Comparison of ENCODE assay signal across 29 cellular contexts in genomic region chrX:17031827-17032226, GRCh38.
DNase-seq lines count a peak whose midpoint lies in the region; ATAC-seq and TF ChIP-seq lines count a peak whose summit lies in the region.
"Had no signal": no experiment of that assay in that cellular context is flagged by ENCODE, and none has a peak within 500 bp of the region (broad histone marks: within the 10 kb centered on the region; RNA-seq: fewer than 3 reads in every experiment).

No MANE protein-coding gene starts in this region.

- ATAC-seq in thoracic aorta (ENCODE audit: insufficient number of reproducible peaks, low FRiP score, low read depth) (no peak), GM18909 (IDR thresholded peaks at IDR 0.05; ENCODE audit: poor library complexity, unreplicated experiment) (no peak)
- ATAC-seq: activated T-cell treated with anti-CD3 and anti-CD28 coated beads, Interleukin-2, amount 50 U/mL, for 4 hours; CD8-positive, alpha-beta T cell; left colon had no signal

- TF ChIP-seq CTCF in dorsolateral prefrontal cortex (IDR thresholded peaks at IDR 0.05 in 54 of 56, conservative IDR thresholded peaks at IDR 0.05 in 2 of 56; ENCODE audit: low read depth in 1 of 56, partially characterized antibody in 56 of 56) (no peak), thoracic aorta (IDR thresholded peaks at IDR 0.05) (no peak)

- no peak overlapping the region for H3K4me3 ChIP-seq in SJCRH30
- H3K4me3 ChIP-seq in dorsolateral prefrontal cortex, result no peak overlapping the region
- no peak overlapping the region for H3K4me3 ChIP-seq in thoracic aorta
- H3K4me3 ChIP-seq: gastrocnemius medialis, vagina had no signal

- no peaks in the 10 kb centered on the region for H3K9me3 Mint-ChIP-seq in activated T-helper 1 cell treated with anti-CD3 and anti-CD28 coated beads, Interleukin-12 subunit alpha, Interleukin-12 subunit beta, Interleukin-2, Interleukin-4 antibody, amounts not matched to agents 30 ng/mL and 10 ng/mL and 1 ng/mL, durations not matched to agents 14 hours and 24 hours and 36 hours
- H3K9me3 Mint-ChIP-seq: activated naive CD8-positive, alpha-beta T cell treated with anti-CD3 and anti-CD28 coated beads, Interleukin-2, amount 10 ng/mL, durations not matched to agents 7 days and 5 days; activated T-cell treated with anti-CD3 and anti-CD28 coated beads, Interleukin-2, amount 50 U/mL, for 4 hours; brain; CD8-positive, alpha-beta T cell; immature natural killer cell; naive B cell; T-helper 1 cell treated with Interleukin-12 subunit alpha and Interleukin-12 subunit beta and Interleukin-4 antibody, amounts not matched to agents 30 μg/mL and 1 μg/mL, for 36 hours had no signal

- H3K9me3 ChIP-seq in SJCRH30 (replicated peaks) (no peaks in the 10 kb centered on the region), thoracic aorta (no peaks in the 10 kb centered on the region)
- H3K9me3 ChIP-seq: BE2C, gastrocnemius medialis, neutrophil, vagina had no signal

- H3K27me3 ChIP-seq in SJCRH30 (no peaks in the 10 kb centered on the region), dorsolateral prefrontal cortex (peaks cover 0 to 55% (median 8%) of the 10 kb centered on the region in 45 donors), thoracic aorta (replicated peaks; ENCODE audit: insufficient read depth) (no peaks in the 10 kb centered on the region)
- H3K27me3 ChIP-seq: BE2C, gastrocnemius medialis, neutrophil, vagina had no signal

- H3K4me1 Mint-ChIP-seq in activated T-helper 1 cell treated with anti-CD3 and anti-CD28 coated beads, Interleukin-12 subunit alpha, Interleukin-12 subunit beta, Interleukin-2, Interleukin-4 antibody, amounts not matched to agents 30 ng/mL and 10 ng/mL and 1 ng/mL, durations not matched to agents 14 hours and 24 hours and 36 hours (ENCODE audit: low read depth), result no peaks in the 10 kb centered on the region
- H3K4me1 Mint-ChIP-seq: activated naive CD8-positive, alpha-beta T cell treated with anti-CD3 and anti-CD28 coated beads, Interleukin-2, amount 10 ng/mL, durations not matched to agents 7 days and 5 days; immature natural killer cell had no signal

- no peak overlapping the region for H3K4me3 Mint-ChIP-seq in activated T-helper 1 cell treated with anti-CD3 and anti-CD28 coated beads, Interleukin-12 subunit alpha, Interleukin-12 subunit beta, Interleukin-2, Interleukin-4 antibody, amounts not matched to agents 30 ng/mL and 10 ng/mL and 1 ng/mL, durations not matched to agents 14 hours and 24 hours and 36 hours
- H3K4me3 Mint-ChIP-seq: activated naive CD8-positive, alpha-beta T cell treated with anti-CD3 and anti-CD28 coated beads, Interleukin-2, amount 10 ng/mL, durations not matched to agents 7 days and 5 days; activated T-cell treated with anti-CD3 and anti-CD28 coated beads, Interleukin-2, amount 50 U/mL, for 4 hours; brain; CD8-positive, alpha-beta T cell; immature natural killer cell; naive B cell; T-helper 1 cell treated with Interleukin-12 subunit alpha and Interleukin-12 subunit beta and Interleukin-4 antibody, amounts not matched to agents 30 μg/mL and 1 μg/mL, for 36 hours had no signal

- H3K36me3 ChIP-seq in SJCRH30 (no peaks in the 10 kb centered on the region), thoracic aorta (no peaks in the 10 kb centered on the region)
- H3K36me3 ChIP-seq: BE2C, gastrocnemius medialis, vagina had no signal

- peak overlapping the region; percentile 4; the same call in 1 of the 2 replicates for H3K27ac ChIP-seq in SJCRH30
- H3K27ac ChIP-seq in dorsolateral prefrontal cortex, result peak overlapping the region in 47 of 59 donors; percentile 1 to 88 (median 67)
- H3K27ac ChIP-seq in thoracic aorta, result peak overlapping the region; percentile 82 to 90
- H3K27ac ChIP-seq: neutrophil, vagina had no signal

- peaks cover 2% of the 10 kb centered on the region for H3K27me3 Mint-ChIP-seq in activated T-helper 1 cell treated with anti-CD3 and anti-CD28 coated beads, Interleukin-12 subunit alpha, Interleukin-12 subunit beta, Interleukin-2, Interleukin-4 antibody, amounts not matched to agents 30 ng/mL and 10 ng/mL and 1 ng/mL, durations not matched to agents 14 hours and 24 hours and 36 hours (ENCODE audit: insufficient read depth)
- H3K27me3 Mint-ChIP-seq: naive B cell had no signal

- H3K4me1 ChIP-seq in SJCRH30 (peaks cover 48% of the 10 kb centered on the region), thoracic aorta (ENCODE audit: control insufficient read depth in 1 of 2, low read depth in 2 of 2) (peaks cover 9 to 39% of the 10 kb centered on the region in 2 donors)
- H3K4me1 ChIP-seq: BE2C, gastrocnemius medialis, vagina had no signal

- H3K36me3 Mint-ChIP-seq in activated T-helper 1 cell treated with anti-CD3 and anti-CD28 coated beads, Interleukin-12 subunit alpha, Interleukin-12 subunit beta, Interleukin-2, Interleukin-4 antibody, amounts not matched to agents 30 ng/mL and 10 ng/mL and 1 ng/mL, durations not matched to agents 14 hours and 24 hours and 36 hours (ENCODE audit: low read depth), result no peaks in the 10 kb centered on the region
- H3K36me3 Mint-ChIP-seq: activated naive CD8-positive, alpha-beta T cell treated with anti-CD3 and anti-CD28 coated beads, Interleukin-2, amount 10 ng/mL, durations not matched to agents 7 days and 5 days; CD8-positive, alpha-beta T cell; immature natural killer cell had no signal

- intact Hi-C loops in dorsolateral prefrontal cortex (cut with DNase I), result no loop called here
- intact Hi-C loops in activated T-helper 1 cell treated with anti-CD3 and anti-CD28 coated beads, Interleukin-12 subunit alpha, Interleukin-12 subunit beta, Interleukin-2, Interleukin-4 antibody, amounts not matched to agents 30 ng/mL and 10 ng/mL and 1 ng/mL, durations not matched to agents 14 hours and 24 hours and 36 hours (cut with micrococcal nuclease), result no loop called here

- DNase-seq in SJCRH30, result no peak
- no peak for DNase-seq in dorsolateral prefrontal cortex
- peak; percentile 12 for DNase-seq in myocyte (ENCODE audit: low read depth)
- DNase-seq in thoracic aorta (ENCODE audit: low spot score), result no peak
- DNase-seq in HT-29 (ENCODE audit: low spot score), result no peak
- no peak for DNase-seq in activated T-helper 1 cell treated with anti-CD3 and anti-CD28 coated beads, Interleukin-12 subunit alpha, Interleukin-12 subunit beta, Interleukin-2, Interleukin-4 antibody, amounts not matched to agents 30 ng/mL and 10 ng/mL and 1 ng/mL, durations not matched to agents 14 hours and 24 hours and 36 hours (ENCODE audit: low spot score)
- no peak for DNase-seq in NCI-H345 treated with DMSO at 0.1 percent for 48 hours (lab: John Stamatoyannopoulos, UW; ENCODE audit: unreplicated experiment)
- DNase-seq: activated gamma-delta T cell treated with Interleukin-2 at 50 U/mL for 16 hours; activated naive CD8-positive, alpha-beta T cell treated with anti-CD3 and anti-CD28 coated beads, Interleukin-2, amount 10 ng/mL, durations not matched to agents 7 days and 5 days; activated T-cell treated with anti-CD3 and anti-CD28 coated beads, Interleukin-2, amount 50 U/mL, for 4 hours; BE2C; CD8-positive, alpha-beta T cell; hippocampal formation; immature natural killer cell; KBM-7; left colon; naive B cell; NCI-H1092 treated with DMSO at 0.1 percent for 48 hours; NCI-H1694 treated with DMSO at 0.1 percent for 48 hours; NCI-H446 treated with DMSO at 0.1 percent for 48 hours; RPMI8226; stimulated activated CD4-positive, alpha-beta T cell treated with anti-CD3 and anti-CD28 coated beads, Interleukin-4, amount 100 ng/mL, for 24 hours had no signal

- H3K27ac Mint-ChIP-seq in activated T-helper 1 cell treated with anti-CD3 and anti-CD28 coated beads, Interleukin-12 subunit alpha, Interleukin-12 subunit beta, Interleukin-2, Interleukin-4 antibody, amounts not matched to agents 30 ng/mL and 10 ng/mL and 1 ng/mL, durations not matched to agents 14 hours and 24 hours and 36 hours, result no peak overlapping the region
- H3K27ac Mint-ChIP-seq: activated naive CD8-positive, alpha-beta T cell treated with anti-CD3 and anti-CD28 coated beads, Interleukin-2, amount 10 ng/mL, durations not matched to agents 7 days and 5 days; CD8-positive, alpha-beta T cell; immature natural killer cell; naive B cell; progenitor cell of endocrine pancreas; T-helper 1 cell treated with Interleukin-12 subunit alpha and Interleukin-12 subunit beta and Interleukin-4 antibody, amounts not matched to agents 30 μg/mL and 1 μg/mL, for 36 hours had no signal

Comparison
In these comparisons a context has a peak if more than half of its experiments do, and no peak if none do; other contexts are left out.
1. H3K27ac ChIP-seq: peak in every context shown above with its lines; median percentile 86 in thoracic aorta; 67 in dorsolateral prefrontal cortex; 4 in SJCRH30.